In genomic region chr10:117535045-117535751, GRCh38 we compare ENCODE assay signal across 11 cellular contexts. TPM values are rescaled to one million over a fixed set of nuclear protein-coding genes. Genes with fewer than 3 reads are reported as not detected.
DNase-seq lines count a peak whose midpoint lies in the region; ATAC-seq and TF ChIP-seq lines count a peak whose summit lies in the region.
"Had no signal": no experiment of that assay in that cellular context is flagged by ENCODE, and none has a peak within 500 bp of the region (broad histone marks: within the 10 kb centered on the region; RNA-seq: fewer than 3 reads in every experiment).

No MANE protein-coding gene starts in this region.

- H3F3A ChIP-seq in smooth muscle cell (ENCODE audit: low read depth) = no peaks in the 10 kb centered on the region

- H3K4me3 ChIP-seq in HFF-Myc (replicated peaks; ENCODE audit: low read depth, low read length) (0 out of 2 replicates have a peak overlapping the region, but pooled peaks have one; percentile 9), coronary artery (peak overlapping the region; percentile 65), smooth muscle cell (peak overlapping the region; percentile 41)

- TF ChIP-seq CTCF in HFF-Myc (IDR thresholded peaks at IDR 0.05; ENCODE audit: low read depth, low read length, missing control alignments) (no peak), coronary artery (IDR thresholded peaks at IDR 0.05) (no peak), smooth muscle cell (IDR thresholded peaks at IDR 0.05; ENCODE audit: borderline replicate concordance, insufficient read depth, poor library complexity, severe bottlenecking) (no peak)

- DNase-seq in HFF-Myc (ENCODE audit: extremely low read depth, low read depth) (no peak), coronary artery (ENCODE audit: low spot score) (no peak), left colon (no peak), smooth muscle cell (lab: John Stamatoyannopoulos, UW; ENCODE audit: unreplicated experiment) (no peak), EL (no peak), NCI-H82 (lab: John Stamatoyannopoulos, UW) (no peak), DMS114 treated with DMSO at 0.1 percent for 48 hours (lab: John Stamatoyannopoulos, UW; ENCODE audit: unreplicated experiment) (no peak)
- DNase-seq: MM.1S, naive B cell had no signal

- H3K4me1 ChIP-seq in smooth muscle cell (ENCODE audit: low read depth) = peaks cover 43% of the 10 kb centered on the region

- peaks cover 99% of the 10 kb centered on the region for H3K27me3 ChIP-seq in smooth muscle cell (ENCODE audit: low read depth)

- H3K4me2 ChIP-seq in smooth muscle cell = peak overlapping the region; percentile 84

- peak; percentile 35 for ATAC-seq in left colon
- ATAC-seq in GM21423 (IDR thresholded peaks at IDR 0.05; ENCODE audit: unreplicated experiment) = no peak
- ATAC-seq: gastroesophageal sphincter had no signal

- H3K36me3 ChIP-seq in smooth muscle cell (ENCODE audit: low read depth) = no peaks in the 10 kb centered on the region
- H3K36me3 ChIP-seq: gastroesophageal sphincter had no signal

- no peak overlapping the region for H2AFZ ChIP-seq in smooth muscle cell (ENCODE audit: low read depth)

- H3K9me3 ChIP-seq in smooth muscle cell (replicated peaks; ENCODE audit: low read depth) = no peaks in the 10 kb centered on the region
- H3K9me3 ChIP-seq: gastroesophageal sphincter had no signal

- H4K20me1 ChIP-seq in smooth muscle cell (ENCODE audit: low read depth) = no peaks in the 10 kb centered on the region

- 5% methylated on average over 58 of the region's 62 CpGs for WGBS in smooth muscle cell (ENCODE audit: low lambda C conversion rate)

- no peaks in the 10 kb centered on the region for H3K79me2 ChIP-seq in smooth muscle cell (ENCODE audit: low read depth)

- no peak overlapping the region for H3K27ac ChIP-seq in coronary artery
- no peak overlapping the region for H3K27ac ChIP-seq in smooth muscle cell (ENCODE audit: low read depth)
- H3K27ac ChIP-seq: gastroesophageal sphincter had no signal

- H3K9ac ChIP-seq in smooth muscle cell (ENCODE audit: low read depth) = no peak overlapping the region

- intact Hi-C loops in left colon (cut with DNase I, micrococcal nuclease) = no loop called here

RNA-seq across cellular contexts. Expression of gene EMX2, which starts 7.3 kb away (rescaled TPM):
- under 1 TPM in 1 of 2 donors, not detected in 1; 0.31 TPM for total RNA-seq in left colon
- 0.27 TPM in 1 of 2 replicates, not detected in the other for total RNA-seq in smooth muscle cell
- not detected in 2 replicates for polyA plus RNA-seq in smooth muscle cell

Comparison
In these comparisons a context has a peak if more than half of its experiments do, and no peak if none do; other contexts are left out.
1. H3K4me3 ChIP-seq: peak in every context shown above with its lines; median percentile 65 in coronary artery; 41 in smooth muscle cell; 9 in HFF-Myc.